ENCODE assay signal across 1 cellular context in genomic region chr3:14411166-14411526, GRCh38.
TF ChIP-seq lines count a peak whose summit lies in the region.

No MANE protein-coding gene starts in this region.

TF ChIP-seq in H1, 55 proteins besides CTCF, POLR2A, EP300 and RAD21 (continued from another document):
- TF ChIP-seq E2F6 (IDR thresholded peaks at IDR 0.05) (no peak), HDAC6 (IDR thresholded peaks at IDR 0.05; ENCODE audit: low read depth, low read length) (no peak), SP4 (IDR thresholded peaks at IDR 0.05; ENCODE audit: low read length) (no peak), TBP (IDR thresholded peaks at IDR 0.05; ENCODE audit: low read depth, low read length) (no peak)
